8 cellular contexts compared by ENCODE assay signal in the genomic region with DNA sequence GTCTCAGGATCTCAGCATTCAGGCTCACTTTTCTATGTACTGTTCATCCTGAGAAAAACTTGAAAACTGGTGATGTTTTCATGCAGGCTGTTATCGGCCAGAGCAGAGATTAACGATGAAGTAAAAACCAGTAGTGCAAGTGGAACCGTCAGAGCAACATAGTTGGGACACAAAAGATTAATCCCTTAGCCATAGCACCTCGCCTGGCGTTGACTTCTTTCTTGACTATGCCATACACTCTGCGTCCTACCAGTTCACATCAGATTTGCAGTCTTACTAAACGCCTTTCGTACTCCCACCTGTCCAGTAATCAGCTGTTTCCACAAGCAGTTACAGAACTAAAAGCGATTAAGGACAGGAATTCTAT. TPM values are rescaled to one million over a fixed set of nuclear protein-coding genes. Genes with fewer than 3 reads are reported as not detected.
DNase-seq lines count a peak whose midpoint lies in the region; ATAC-seq and TF ChIP-seq lines count a peak whose summit lies in the region.
"Had no signal": no experiment of that assay in that cellular context is flagged by ENCODE, and none has a peak within 500 bp of the region (broad histone marks: within the 10 kb centered on the region; RNA-seq: fewer than 3 reads in every experiment).

No MANE protein-coding gene starts in this region.

- H3K9me3 Mint-ChIP-seq in endodermal cell, result no peaks in the 10 kb centered on the region

- TF ChIP-seq POLR2A in gastrocnemius medialis (IDR thresholded peaks at IDR 0.05) (no peak), uterus (IDR thresholded peaks at IDR 0.05) (no peak)

- no peaks in the 10 kb centered on the region for H3K27me3 Mint-ChIP-seq in endodermal cell (ENCODE audit: insufficient read depth)

- H3K4me1 ChIP-seq in endodermal cell (ENCODE audit: control insufficient read depth, insufficient read depth, low read length) (no peaks in the 10 kb centered on the region), gastrocnemius medialis (no peaks in the 10 kb centered on the region), uterus (no peaks in the 10 kb centered on the region)

- peak; percentile 10 for ATAC-seq in GM19455 (IDR thresholded peaks at IDR 0.05; ENCODE audit: unreplicated experiment)
- peak; percentile 11 for ATAC-seq in HG03460 (IDR thresholded peaks at IDR 0.05; ENCODE audit: unreplicated experiment)
- ATAC-seq in gastrocnemius medialis, result peak; percentile 34 to 39
- ATAC-seq: mucosa of descending colon had no signal

- no peak overlapping the region for H3K27ac Mint-ChIP-seq in endodermal cell

- peaks cover 17% of the 10 kb centered on the region for H3K36me3 ChIP-seq in endodermal cell (ENCODE audit: control insufficient read depth, insufficient read depth, low read length)
- H3K36me3 ChIP-seq in gastrocnemius medialis, result no peaks in the 10 kb centered on the region
- H3K36me3 ChIP-seq in uterus, result no peaks in the 10 kb centered on the region

- no peak for TF ChIP-seq CTCF in endodermal cell (conservative IDR thresholded peaks at IDR 0.05)
- no peak for TF ChIP-seq CTCF in gastrocnemius medialis (IDR thresholded peaks at IDR 0.05 in 4 of 5, conservative IDR thresholded peaks at IDR 0.05 in 1 of 5)
- TF ChIP-seq CTCF in uterus (IDR thresholded peaks at IDR 0.05), result no peak

- H3K27ac ChIP-seq in endodermal cell (ENCODE audit: low read depth, low read length), result peak overlapping the region; percentile 22
- H3K27ac ChIP-seq in gastrocnemius medialis, result peak overlapping the region in 2 of 4 donors; percentile 84 to 85
- H3K27ac ChIP-seq in uterus, result no peak overlapping the region

- in situ Hi-C loops in gastrocnemius medialis (cut with MboI; ENCODE audit: low sequenced_read_pairs in 4 of 4), result no loop called here

- 13 to 36% methylated on average over 3 to 9 of the region's 9 CpGs for WGBS in endodermal cell (ENCODE audit: insufficient coverage in 1 of 2, insufficient read length in 1 of 2), 2 experiments

- no peaks in the 10 kb centered on the region for H3K27me3 ChIP-seq in endodermal cell (ENCODE audit: control insufficient read depth, insufficient read depth, low read length, poor library complexity, severe bottlenecking)
- H3K27me3 ChIP-seq in gastrocnemius medialis, result no peaks in the 10 kb centered on the region
- no peaks in the 10 kb centered on the region for H3K27me3 ChIP-seq in uterus

- H3K4me3 Mint-ChIP-seq in endodermal cell, result no peak overlapping the region

- H3K4me1 Mint-ChIP-seq in endodermal cell, result no peaks in the 10 kb centered on the region

- H3K9me3 ChIP-seq in endodermal cell (ENCODE audit: control insufficient read depth, low read length) (no peaks in the 10 kb centered on the region), gastrocnemius medialis (no peaks in the 10 kb centered on the region), uterus (no peaks in the 10 kb centered on the region)
- H3K9me3 ChIP-seq: mucosa of descending colon had no signal

- intact Hi-C loops in gastrocnemius medialis (cut with DNase I; ENCODE audit: low total_unique reads), result no loop called here
- intact Hi-C loops in uterus (cut with DNase I; ENCODE audit: low total_unique reads), result no loop called here

- H3K36me3 Mint-ChIP-seq in endodermal cell (ENCODE audit: low read depth), result no peaks in the 10 kb centered on the region

- H3K4me3 ChIP-seq in endodermal cell (ENCODE audit: low read length) (peak overlapping the region; percentile 93), gastrocnemius medialis (peak overlapping the region in 2 of 4 donors; percentile 65 to 77), uterus (no peak overlapping the region)

- DNase-seq in endodermal cell (no peak), gastrocnemius medialis (no peak), uterus (no peak), activated gamma-delta T cell (lab: John Stamatoyannopoulos, UW) (no peak), dermis blood vessel endothelial cell (no peak)

- H3K9ac ChIP-seq in endodermal cell (ENCODE audit: extremely low read depth, low read length, poor library complexity, severe bottlenecking), result peak overlapping the region; percentile 42

RNA-seq across cellular contexts. Expression of a gene that starts 39.4 kb away (rescaled TPM):
- 10 to 100 TPM in 1 of 2 donors, not detected in 1; 44.1 TPM for total RNA-seq in endodermal cell
- 25.2 TPM for polyA plus RNA-seq in endodermal cell (2013, experiment 1 of 2)
- 24.0 TPM for polyA plus RNA-seq in endodermal cell (2013, experiment 2 of 2)
- total RNA-seq in gastrocnemius medialis, result 10 to 100 TPM in 1 of 4 donors, 1 to 10 TPM in 1, not detected in 2; 6.7 to 14.3 TPM
- total RNA-seq in uterus, result not detected
- under 0.01 and 25.9 TPM in 2 replicates for total RNA-seq in dermis blood vessel endothelial cell
